Comparison of ENCODE assay signal across 19 cellular contexts in genomic region chr7:4040031-4040928, GRCh38.
"Had no signal": no experiment of that assay in that cellular context is flagged by ENCODE, and none has a peak within 500 bp of the region (broad histone marks: within the 10 kb centered on the region; RNA-seq: fewer than 3 reads in every experiment).

No MANE protein-coding gene starts in this region.

- H3K4me1 Mint-ChIP-seq: activated CD4-positive, alpha-beta T cell treated with anti-CD3 and anti-CD28 coated beads, Interleukin-2, amount 10 ng/mL, durations not matched to agents 24 days and 14 days; activated T-helper 17 cell treated with anti-CD3 and anti-CD28 coated beads, Interleukin-2, amount 50 U/mL, for 72 hours had no signal

- H3K4me3 ChIP-seq: skin epidermis had no signal

- H3K27ac Mint-ChIP-seq: activated B cell treated with CpG ODN at 0.5 μM for 24 hours; activated CD4-positive, alpha-beta T cell treated with anti-CD3 and anti-CD28 coated beads, Interleukin-2, amount 10 ng/mL, durations not matched to agents 24 days and 14 days; activated T-helper 17 cell treated with anti-CD3 and anti-CD28 coated beads, Interleukin-2, amount 50 U/mL, for 72 hours; type B pancreatic cell had no signal

- H3K9me3 Mint-ChIP-seq: activated CD4-positive, alpha-beta T cell treated with anti-CD3 and anti-CD28 coated beads, Interleukin-2, amount 10 ng/mL, durations not matched to agents 24 days and 14 days; activated T-helper 17 cell treated with anti-CD3 and anti-CD28 coated beads, Interleukin-2, amount 50 U/mL, for 72 hours; naive thymus-derived CD8-positive, alpha-beta T cell; type B pancreatic cell had no signal

- H3K4me3 Mint-ChIP-seq: activated B cell treated with CpG ODN at 0.5 μM for 24 hours; activated CD4-positive, alpha-beta T cell treated with anti-CD3 and anti-CD28 coated beads, Interleukin-2, amount 10 ng/mL, durations not matched to agents 24 days and 14 days; activated T-helper 17 cell treated with anti-CD3 and anti-CD28 coated beads, Interleukin-2, amount 50 U/mL, for 72 hours; naive thymus-derived CD8-positive, alpha-beta T cell; type B pancreatic cell had no signal

- H3K36me3 Mint-ChIP-seq: naive thymus-derived CD8-positive, alpha-beta T cell; type B pancreatic cell had no signal

- H3K27ac ChIP-seq: skin epidermis had no signal

- DNase-seq: activated B cell treated with CpG ODN at 0.5 μM for 24 hours; activated CD4-positive, alpha-beta T cell treated with anti-CD3 and anti-CD28 coated beads, Interleukin-2, amount 10 ng/mL, durations not matched to agents 24 days and 14 days; activated naive CD4-positive, alpha-beta T cell treated with Interleukin-2 at 50 U/mL for 16 hours; anterior cingulate cortex; cortex of kidney; effector memory CD4-positive, alpha-beta T cell; foreskin fibroblast; naive thymus-derived CD8-positive, alpha-beta T cell; nucleus accumbens; right cardiac atrium; stimulated activated CD4-positive, alpha-beta T cell treated with anti-CD3 and anti-CD28 coated beads, Interleukin-4, amount 100 ng/mL, for 24 hours; stimulated activated naive CD4-positive, alpha-beta T cell treated with Interleukin-2 at 50 U/mL for 16 hours; T-helper 2 cell had no signal

- FAIRE-seq: keratinocyte, TTC549 had no signal

- H3K27me3 Mint-ChIP-seq: activated B cell treated with CpG ODN at 0.5 μM for 24 hours; activated CD4-positive, alpha-beta T cell treated with anti-CD3 and anti-CD28 coated beads, Interleukin-2, amount 10 ng/mL, durations not matched to agents 24 days and 14 days; activated T-helper 17 cell treated with anti-CD3 and anti-CD28 coated beads, Interleukin-2, amount 50 U/mL, for 72 hours had no signal

- ATAC-seq: activated T-helper 17 cell treated with anti-CD3 and anti-CD28 coated beads, Interleukin-2, amount 50 U/mL, for 72 hours; left lobe of liver; naive thymus-derived CD8-positive, alpha-beta T cell; right cardiac atrium had no signal
